In genomic region chr9:78261403-78262001, GRCh38 we compare ENCODE assay signal across 8 cellular contexts. TPM values are rescaled to one million over a fixed set of nuclear protein-coding genes. Genes with fewer than 3 reads are reported as not detected.
DNase-seq lines count a peak whose midpoint lies in the region; ATAC-seq and TF ChIP-seq lines count a peak whose summit lies in the region.

No MANE protein-coding gene starts in this region.

- no peak for TF ChIP-seq EP300 in esophagus muscularis mucosa (IDR thresholded peaks at IDR 0.05)
- no peak for TF ChIP-seq EP300 in sigmoid colon (IDR thresholded peaks at IDR 0.05)

- ATAC-seq in GM19452 (IDR thresholded peaks at IDR 0.05; ENCODE audit: unreplicated experiment) (no peak), HG03097 (IDR thresholded peaks at IDR 0.05; ENCODE audit: low FRiP score, unreplicated experiment) (no peak)

- peaks cover 4% of the 10 kb centered on the region; the same call in 1 of the 2 replicates for H3F3A ChIP-seq in PC-9 (ENCODE audit: insufficient read depth, low read depth)

- H4K20me1 ChIP-seq in PC-9 (ENCODE audit: insufficient read depth) = no peaks in the 10 kb centered on the region; the same call in 1 of the 2 replicates

- POLR2A ChIA-PET in PC-9 (lab: Charles Lee; ENCODE audit: unreplicated experiment) = no interaction called here

- DNase-seq in GM06990 (ENCODE audit: extremely low read depth, insufficient read length) (no peak), HFF-Myc (ENCODE audit: extremely low read depth, low read depth) (no peak), PC-9 (no peak), esophagus muscularis mucosa (ENCODE audit: extremely low spot score) (no peak), sigmoid colon (no peak), activated gamma-delta T cell (lab: John Stamatoyannopoulos, UW) (no peak)

- H3K36me3 ChIP-seq in GM06990 (ENCODE audit: control insufficient read depth, insufficient read depth, low read length) (peaks cover 2% of the 10 kb centered on the region), PC-9 (ENCODE audit: low read depth) (0 out of 2 replicates have a peak, but pooled peaks cover 3% of the 10 kb centered on the region), esophagus muscularis mucosa (peaks cover 6 to 37% (median 12%) of the 10 kb centered on the region in 4 donors), sigmoid colon (peaks cover 0 to 16% (median 2%) of the 10 kb centered on the region in 4 donors)

- H3K4me1 ChIP-seq in PC-9 (replicated peaks; ENCODE audit: insufficient read depth) = no peaks in the 10 kb centered on the region
- no peaks in the 10 kb centered on the region for H3K4me1 ChIP-seq in esophagus muscularis mucosa
- H3K4me1 ChIP-seq in sigmoid colon = no peaks in the 10 kb centered on the region

- H3K27ac ChIP-seq in PC-9 = no peak overlapping the region
- H3K27ac ChIP-seq in esophagus muscularis mucosa (replicated peaks in 1 of 4) = no peak overlapping the region
- H3K27ac ChIP-seq in sigmoid colon = no peak overlapping the region

- peak; percentile 53 for TF ChIP-seq CTCF in GM06990 (IDR thresholded peaks at IDR 0.05; ENCODE audit: insufficient read depth, low read length, poor library complexity, severe bottlenecking)
- peak; percentile 24 for TF ChIP-seq CTCF in HFF-Myc (IDR thresholded peaks at IDR 0.05; ENCODE audit: low read depth, low read length, missing control alignments)
- peak; percentile 82 for TF ChIP-seq CTCF in PC-9 (conservative IDR thresholded peaks at IDR 0.05)
- peak; percentile 52 to 68 (median 66) for TF ChIP-seq CTCF in esophagus muscularis mucosa (IDR thresholded peaks at IDR 0.05)
- TF ChIP-seq CTCF in sigmoid colon (IDR thresholded peaks at IDR 0.05) = peak; percentile 29 to 68 (median 55)

- no peak overlapping the region for H2AFZ ChIP-seq in PC-9

- intact Hi-C loops in PC-9 (cut with micrococcal nuclease; ENCODE audit: unreplicated experiment) (loop anchor here (5.0 to 10.0 kb wide), 3 partner anchors 36 to 106 kb away; partner anchors contain the start of gene PSAT1), esophagus muscularis mucosa (cut with DNase I) (loop anchor here (2.0 to 5.0 kb wide), 2 partner anchors 36 to 107 kb away; partner anchors contain the start of gene PSAT1), sigmoid colon (cut with DNase I) (loop anchor here (1.0 to 5.0 kb wide), 2 partner anchors 36 to 108 kb away; partner anchors contain the start of gene PSAT1)

- H3K9me3 ChIP-seq in PC-9 (ENCODE audit: insufficient read depth, low read depth) (no peaks in the 10 kb centered on the region), esophagus muscularis mucosa (no peaks in the 10 kb centered on the region), sigmoid colon (no peaks in the 10 kb centered on the region)

- BruUV-seq in PC-9 (replicated peaks; lab: Mats Ljungman, UMichigan) = no TSS peak

- no peaks in the 10 kb centered on the region for H3K79me2 ChIP-seq in PC-9 (ENCODE audit: low read depth)

- H3K9me2 ChIP-seq in PC-9 (ENCODE audit: insufficient read depth) = no peaks in the 10 kb centered on the region

- H3K27me3 ChIP-seq in GM06990 (replicated peaks; ENCODE audit: control insufficient read depth, insufficient read depth, low read length) = no peaks in the 10 kb centered on the region
- H3K27me3 ChIP-seq in PC-9 (ENCODE audit: insufficient read depth, low read depth) = no peaks in the 10 kb centered on the region
- H3K27me3 ChIP-seq in esophagus muscularis mucosa = no peaks in the 10 kb centered on the region
- no peaks in the 10 kb centered on the region for H3K27me3 ChIP-seq in sigmoid colon

- WGBS in esophagus muscularis mucosa = 45% methylated on average over 2 of the region's 2 CpGs
- 44 to 50% methylated on average over 2 of the region's 2 CpGs for WGBS in sigmoid colon, 2 donors

- no peak overlapping the region for H3K4me2 ChIP-seq in PC-9

- TF ChIP-seq POLR2A in esophagus muscularis mucosa (IDR thresholded peaks at IDR 0.05; ENCODE audit: low read depth) (no peak), sigmoid colon (IDR thresholded peaks at IDR 0.05) (no peak)

- CTCF ChIA-PET in PC-9 (lab: Charles Lee) = no interaction called here

- H3K4me3 ChIP-seq in GM06990 (replicated peaks; ENCODE audit: low read depth, low read length) = no peak overlapping the region
- no peak overlapping the region for H3K4me3 ChIP-seq in HFF-Myc (replicated peaks; ENCODE audit: low read depth, low read length)
- H3K4me3 ChIP-seq in PC-9 = no peak overlapping the region
- no peak overlapping the region for H3K4me3 ChIP-seq in esophagus muscularis mucosa
- no peak overlapping the region for H3K4me3 ChIP-seq in sigmoid colon

RNA-seq across cellular contexts. Expression of gene CEP78, which starts 25.6 kb away (rescaled TPM):
- total RNA-seq in PC-9 (2021) = 37.8 and 38.3 TPM in 2 replicates
- 10 to 100 TPM in 2 of 4 donors, 1 to 10 TPM in 2; 6.8 to 12.9 (median 9.4) TPM for total RNA-seq in esophagus muscularis mucosa
- total RNA-seq in sigmoid colon = 10 to 100 TPM in 3 of 4 donors, 1 to 10 TPM in 1; 8.9 to 14.0 (median 12.3) TPM
- polyA plus RNA-seq in sigmoid colon = 1 to 10 TPM; 2.4 to 9.0 (median 2.5) TPM

RNA-seq across cellular contexts. Expression of gene PSAT1, which starts 35.4 kb away (rescaled TPM):
- total RNA-seq in PC-9 (2021) = 238 and 315 TPM in 2 replicates
- total RNA-seq in esophagus muscularis mucosa = 1 to 10 TPM; 1.7 to 4.6 (median 2.5) TPM
- total RNA-seq in sigmoid colon = 1 to 10 TPM; 1.4 to 5.1 (median 2.5) TPM
- polyA plus RNA-seq in sigmoid colon = 10 to 100 TPM in 1 of 3 donors, 1 to 10 TPM in 2; 1.2 to 34.4 (median 9.0) TPM

Comparison
In these comparisons a context has a peak if more than half of its experiments do, and no peak if none do; other contexts are left out.
1. CTCF ChIP-seq: peak in every context shown above with its lines; median percentile 82 in PC-9; 66 in esophagus muscularis mucosa; 55 in sigmoid colon; 53 in GM06990; 24 in HFF-Myc.
2. RNA of gene PSAT1, which starts 35.4 kb away (total RNA-seq): 238 to 315 TPM in PC-9; 1.7 to 4.6 TPM in esophagus muscularis mucosa and 1.4 to 5.1 TPM in sigmoid colon; every median in the first group is over 10 times any median in the second.